Comparison of ENCODE assay signal across 9 cellular contexts in genomic region chr1:162663589-162664030, GRCh38. TPM values are rescaled to one million over a fixed set of nuclear protein-coding genes. Genes with fewer than 3 reads are reported as not detected.
DNase-seq lines count a peak whose midpoint lies in the region; ATAC-seq and TF ChIP-seq lines count a peak whose summit lies in the region.
"Had no signal": no experiment of that assay in that cellular context is flagged by ENCODE, and none has a peak within 500 bp of the region (broad histone marks: within the 10 kb centered on the region; RNA-seq: fewer than 3 reads in every experiment).

No MANE protein-coding gene starts in this region.

- H3K27ac Mint-ChIP-seq in chondrocyte (ENCODE audit: unreplicated experiment), result no peak overlapping the region

- no peak for ATAC-seq in GM18520 (IDR thresholded peaks at IDR 0.05; ENCODE audit: unreplicated experiment)

- peaks cover 12% of the 10 kb centered on the region for H3K36me3 Mint-ChIP-seq in chondrocyte (ENCODE audit: low read depth)

- TF ChIP-seq CTCF in fibroblast of the aortic adventitia (IDR thresholded peaks at IDR 0.05; ENCODE audit: insufficient read depth, low read length), result no peak
- no peak for TF ChIP-seq CTCF in chondrocyte (IDR thresholded peaks at IDR 0.05)

- H3K4me3 ChIP-seq in fibroblast of the aortic adventitia (ENCODE audit: low read depth, low read length), result peak overlapping the region; percentile 18

- H3K4me1 Mint-ChIP-seq in chondrocyte (ENCODE audit: low read depth), result peaks cover 41% of the 10 kb centered on the region

- no peak overlapping the region for H3K4me3 Mint-ChIP-seq in chondrocyte (ENCODE audit: unreplicated experiment)

- DNase-seq in GM04503 (ENCODE audit: low read depth) (peak; percentile 77), NCI-H446 treated with DMSO at 0.1 percent for 48 hours (lab: John Stamatoyannopoulos, UW) (peak; percentile 68), fibroblast of the aortic adventitia (ENCODE audit: low read depth) (peak; percentile 93), renal cortical epithelial cell (ENCODE audit: low read depth) (peak; percentile 58), chondrocyte (ENCODE audit: low spot score) (no peak), NCI-H2196 treated with DMSO at 0.1 percent for 48 hours (lab: John Stamatoyannopoulos, UW; ENCODE audit: unreplicated experiment) (no peak)
- no peak for DNase-seq in activated CD4-positive, alpha-beta T cell treated with anti-CD3 and anti-CD28 coated beads for 1 hour
- DNase-seq: effector CD4-positive, alpha-beta T cell had no signal

- no peaks in the 10 kb centered on the region for H3K9me3 Mint-ChIP-seq in chondrocyte (ENCODE audit: low read depth)

- H3K27me3 Mint-ChIP-seq in chondrocyte (ENCODE audit: low read depth), result no peaks in the 10 kb centered on the region

RNA-seq across cellular contexts. Expression of gene DDR2, which starts 31.3 kb away (rescaled TPM):
- total RNA-seq in fibroblast of the aortic adventitia (ENCODE audit: low replicate concordance), result 356 and 379 TPM in 2 replicates
- total RNA-seq in renal cortical epithelial cell, result 1.2 and 1.7 TPM in 2 replicates
- 103 to 182 TPM (median 172 TPM) in 3 replicates for total RNA-seq in chondrocyte

Comparison
In these comparisons a context has a peak if more than half of its experiments do, and no peak if none do; other contexts are left out.
1. DNase-seq: peak in GM04503 (single experiment), NCI-H446 treated with DMSO at 0.1 percent for 48 hours (single experiment), fibroblast of the aortic adventitia (single experiment) and renal cortical epithelial cell (single experiment); none in chondrocyte (single experiment), activated CD4-positive, alpha-beta T cell treated with anti-CD3 and anti-CD28 coated beads for 1 hour (single experiment) and NCI-H2196 treated with DMSO at 0.1 percent for 48 hours (single experiment).
2. RNA of gene DDR2, which starts 31.3 kb away (total RNA-seq): 356 to 379 TPM in fibroblast of the aortic adventitia and 103 to 182 TPM in chondrocyte; 1.2 to 1.7 TPM in renal cortical epithelial cell; every median in the first group is over 10 times any median in the second.